Comparison of ENCODE assay signal across 11 cellular contexts in the genomic region with DNA sequence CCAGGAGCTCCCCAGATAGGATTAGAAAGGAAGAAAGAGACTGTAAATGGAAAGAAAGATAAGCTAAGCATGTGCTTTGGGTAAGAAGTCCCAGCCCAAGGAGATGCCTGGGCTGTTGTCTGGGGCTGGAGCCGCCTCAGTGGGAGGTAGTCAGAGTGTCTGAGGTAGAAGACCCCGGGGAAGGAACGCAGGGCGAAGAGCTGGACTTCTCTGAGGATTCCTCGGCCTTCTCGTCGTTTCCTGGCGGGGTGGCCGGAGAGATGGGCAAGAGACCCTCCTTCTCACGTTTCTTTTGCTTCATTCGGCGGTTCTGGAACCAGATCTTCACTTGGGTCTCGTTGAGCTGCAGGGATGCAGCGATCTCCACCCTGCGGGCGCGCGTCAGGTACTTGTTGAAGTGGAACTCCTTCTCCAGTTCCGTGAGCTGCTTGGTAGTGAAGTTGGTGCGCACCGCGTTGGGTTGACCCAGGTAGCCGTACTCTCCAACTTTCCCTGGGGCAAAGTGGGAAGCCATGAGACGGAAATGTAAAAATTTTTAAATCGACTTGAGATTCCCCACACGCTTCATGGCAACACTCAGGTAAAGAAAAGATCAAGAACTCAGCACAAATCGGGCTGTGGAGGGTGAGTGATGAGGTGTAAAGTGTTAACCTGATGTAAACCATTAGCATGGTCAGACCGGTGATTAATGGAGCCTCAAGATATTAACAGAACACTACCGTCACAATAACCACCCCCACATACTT. TPM values are rescaled to one million over a fixed set of nuclear protein-coding genes. Genes with fewer than 3 reads are reported as not detected.
A peak's percentile ranks its signal among the peaks of the same experiment; 100 is the strongest.
DNase-seq lines count a peak whose midpoint lies in the region; ATAC-seq and TF ChIP-seq lines count a peak whose summit lies in the region.
"Had no signal": no experiment of that assay in that cellular context is flagged by ENCODE, and none has a peak within 500 bp of the region (broad histone marks: within the 10 kb centered on the region; RNA-seq: fewer than 3 reads in every experiment).

No MANE protein-coding gene starts in this region.

- H3K9ac ChIP-seq in KMS-11 (no peak overlapping the region), neural progenitor cell (no peak overlapping the region)

- peak overlapping the region; percentile 90 to 96 (median 93) for H3K4me3 Mint-ChIP-seq in CD8-positive, alpha-beta memory T cell
- peak overlapping the region; percentile 91 for H3K4me3 Mint-ChIP-seq in endothelial cell (ENCODE audit: unreplicated experiment)
- H3K4me3 Mint-ChIP-seq in neural progenitor cell = no peak overlapping the region

- H3K27me3 ChIP-seq in CD8-positive, alpha-beta memory T cell (ENCODE audit: insufficient read depth, low read length, poor library complexity, severe bottlenecking) = peaks cover 8% of the 10 kb centered on the region
- H3K27me3 ChIP-seq in KMS-11 (ENCODE audit: insufficient read depth, low read depth) (no peaks in the 10 kb centered on the region), neural progenitor cell (peaks cover 100% of the 10 kb centered on the region), dorsolateral prefrontal cortex (peaks cover 22 to 100% (median 99%) of the 10 kb centered on the region in 45 donors)

- intact Hi-C loops in dorsolateral prefrontal cortex (cut with DNase I) = no loop called here

- H4K20me1 ChIP-seq in KMS-11 (ENCODE audit: insufficient read depth) (no peaks in the 10 kb centered on the region), neural progenitor cell (ENCODE audit: low read depth) (peaks cover 78% of the 10 kb centered on the region)

- no peaks in the 10 kb centered on the region for H3K9me3 ChIP-seq in CD8-positive, alpha-beta memory T cell (ENCODE audit: low read length)
- no peaks in the 10 kb centered on the region for H3K9me3 ChIP-seq in neural progenitor cell (ENCODE audit: low read depth)

- peak overlapping the region; percentile 39; the same call in 1 of the 2 replicates for H3K4me2 ChIP-seq in KMS-11
- no peak overlapping the region for H3K4me2 ChIP-seq in neural progenitor cell
- H3K4me2 ChIP-seq: PC-9 had no signal

- TF ChIP-seq CTCF in KMS-11 (conservative IDR thresholded peaks at IDR 0.05; ENCODE audit: low read depth, low read length) = no peak
- no peak for TF ChIP-seq CTCF in endothelial cell (IDR thresholded peaks at IDR 0.05; ENCODE audit: unreplicated experiment)
- no peak for TF ChIP-seq CTCF in neural progenitor cell (IDR thresholded peaks at IDR 0.05)
- TF ChIP-seq CTCF in dorsolateral prefrontal cortex (IDR thresholded peaks at IDR 0.05 in 54 of 56, conservative IDR thresholded peaks at IDR 0.05 in 2 of 56; ENCODE audit: low read depth in 1 of 56, partially characterized antibody in 56 of 56) = no peak

- peaks cover 19% of the 10 kb centered on the region for H3K4me1 ChIP-seq in CD8-positive, alpha-beta memory T cell (ENCODE audit: insufficient read depth, low read length)
- H3K4me1 ChIP-seq in KMS-11 (ENCODE audit: low read depth, poor library complexity, severe bottlenecking) (peaks cover 7% of the 10 kb centered on the region), neural progenitor cell (peaks cover 11% of the 10 kb centered on the region)

- H3K36me3 Mint-ChIP-seq in CD8-positive, alpha-beta memory T cell = peaks cover 0 to 9% (median 0%) of the 10 kb centered on the region in 3 donors
- H3K36me3 Mint-ChIP-seq in endothelial cell (ENCODE audit: low read depth, unreplicated experiment) (peaks cover 6% of the 10 kb centered on the region), neural progenitor cell (no peaks in the 10 kb centered on the region)

- no peaks in the 10 kb centered on the region for H3K9me3 Mint-ChIP-seq in CD8-positive, alpha-beta memory T cell
- H3K9me3 Mint-ChIP-seq in endothelial cell (ENCODE audit: unreplicated experiment) = no peaks in the 10 kb centered on the region
- H3K9me3 Mint-ChIP-seq in neural progenitor cell = peaks cover 9% of the 10 kb centered on the region

- H3K79me2 ChIP-seq in KMS-11 (ENCODE audit: insufficient read depth, low read depth) = peaks cover 16% of the 10 kb centered on the region
- H3K79me2 ChIP-seq in neural progenitor cell (ENCODE audit: low read depth) = no peaks in the 10 kb centered on the region

- no peak for DNase-seq in CD8-positive, alpha-beta memory T cell
- DNase-seq in endothelial cell (ENCODE audit: low spot score) (no peak), neural progenitor cell (ENCODE audit: low spot score) (peak; percentile 30), midbrain (lab: John Stamatoyannopoulos, UW) (no peak), dorsolateral prefrontal cortex (no peak)
- DNase-seq in stimulated activated CD4-positive, alpha-beta T cell treated with anti-CD3 and anti-CD28 coated beads, Interleukin-4, amount 100 ng/mL, for 24 hours = no peak
- DNase-seq: occipital lobe, PC-9, T-helper 9 cell had no signal

- POLR2A ChIA-PET in CD8-positive, alpha-beta memory T cell (lab: Charles Lee) = no interaction called here

- H3K27ac ChIP-seq in CD8-positive, alpha-beta memory T cell (ENCODE audit: low read depth, low read length) = no peak overlapping the region
- H3K27ac ChIP-seq in KMS-11 (no peak overlapping the region), neural progenitor cell (no peak overlapping the region), dorsolateral prefrontal cortex (no peak overlapping the region)
- H3K27ac ChIP-seq: PC-9 had no signal

- H3K27ac Mint-ChIP-seq in CD8-positive, alpha-beta memory T cell = peak overlapping the region in 3 of 8 donors; percentile 25 to 88 (median 76)
- H3K27ac Mint-ChIP-seq in endothelial cell (ENCODE audit: unreplicated experiment) (no peak overlapping the region), neural progenitor cell (no peak overlapping the region)

- peaks cover 26 to 38% (median 36%) of the 10 kb centered on the region in 3 donors for H3K4me1 Mint-ChIP-seq in CD8-positive, alpha-beta memory T cell
- H3K4me1 Mint-ChIP-seq in endothelial cell (ENCODE audit: unreplicated experiment) (peaks cover 52% of the 10 kb centered on the region), neural progenitor cell (peaks cover 10% of the 10 kb centered on the region)

- no peak for ATAC-seq in HG03457 (IDR thresholded peaks at IDR 0.05; ENCODE audit: unreplicated experiment)

- H3K36me3 ChIP-seq in CD8-positive, alpha-beta memory T cell (ENCODE audit: insufficient read depth, low read length) = no peaks in the 10 kb centered on the region
- H3K36me3 ChIP-seq in KMS-11 (ENCODE audit: insufficient read depth) (no peaks in the 10 kb centered on the region), neural progenitor cell (no peaks in the 10 kb centered on the region)

- H3K4me3 ChIP-seq in CD8-positive, alpha-beta memory T cell (ENCODE audit: low read length) = no peak overlapping the region
- H3K4me3 ChIP-seq in KMS-11 (IDR thresholded peaks at IDR 0.05; ENCODE audit: insufficient read depth, low read depth, low read length) (no peak overlapping the region), neural progenitor cell (no peak overlapping the region), dorsolateral prefrontal cortex (no peak overlapping the region)
- H3K4me3 ChIP-seq: PC-9 had no signal

- H3K27me3 Mint-ChIP-seq in CD8-positive, alpha-beta memory T cell = peaks cover 26 to 65% of the 10 kb centered on the region in 2 donors
- H3K27me3 Mint-ChIP-seq in endothelial cell (ENCODE audit: unreplicated experiment) (peaks cover 44% of the 10 kb centered on the region), neural progenitor cell (ENCODE audit: insufficient read depth, low read depth) (peaks cover 94% of the 10 kb centered on the region)

- no peak overlapping the region for H2AFZ ChIP-seq in KMS-11 (ENCODE audit: low read depth)
- H2AFZ ChIP-seq in neural progenitor cell (replicated peaks) = no peak overlapping the region
- H2AFZ ChIP-seq: PC-9 had no signal

- CTCF ChIA-PET in CD8-positive, alpha-beta memory T cell (lab: Charles Lee) = interaction anchor here (1.0 to 1.3 kb wide), 2 partner anchors 56 to 1202 kb away, joined by 3 read pairs; no protein-coding TSS in a partner anchor

- H3F3A ChIP-seq in neural progenitor cell (ENCODE audit: low read depth) = peaks cover 9% of the 10 kb centered on the region

RNA-seq across cellular contexts. Expression of gene HOXA1, which starts 1.3 kb away (rescaled TPM):
- under 1 TPM; 0.31 to 0.38 TPM for total RNA-seq in CD8-positive, alpha-beta memory T cell
- polyA plus RNA-seq in CD8-positive, alpha-beta memory T cell = 0.75 TPM
- total RNA-seq in endothelial cell (ENCODE audit: unreplicated experiment) (3.5 TPM), neural progenitor cell (ENCODE audit: low replicate concordance) (not detected in 2 replicates), dorsolateral prefrontal cortex (under 1 TPM in 2 of 120 experiments, not detected in 118; 0.21 to 0.27 TPM)
- total RNA-seq: occipital lobe had no signal

RNA-seq across cellular contexts. Expression of gene HOXA2, which starts 8.0 kb away (rescaled TPM):
- total RNA-seq in CD8-positive, alpha-beta memory T cell = not detected
- not detected for polyA plus RNA-seq in CD8-positive, alpha-beta memory T cell
- total RNA-seq in endothelial cell (ENCODE audit: unreplicated experiment) = 1.1 TPM
- not detected in 2 replicates for total RNA-seq in neural progenitor cell (ENCODE audit: low replicate concordance)
- total RNA-seq in dorsolateral prefrontal cortex = not detected
- total RNA-seq: occipital lobe had no signal

RNA-seq across cellular contexts. Expression of gene HOXA4, which starts 36.1 kb away (rescaled TPM):
- total RNA-seq in CD8-positive, alpha-beta memory T cell = under 1 TPM in 1 of 2 experiments, not detected in 1; 0.11 TPM
- 0.20 TPM for polyA plus RNA-seq in CD8-positive, alpha-beta memory T cell
- total RNA-seq in endothelial cell (ENCODE audit: unreplicated experiment) (0.31 TPM), neural progenitor cell (ENCODE audit: low replicate concordance) (not detected in 2 replicates), dorsolateral prefrontal cortex (under 1 TPM in 2 of 120 experiments, not detected in 118; 0.38 to 0.66 TPM)
- total RNA-seq: occipital lobe, PC-9 had no signal

RNA-seq across cellular contexts. Expression of gene HOXA5, which starts 49.0 kb away (rescaled TPM):
- total RNA-seq in CD8-positive, alpha-beta memory T cell = not detected
- not detected for polyA plus RNA-seq in CD8-positive, alpha-beta memory T cell
- 0.59 TPM for total RNA-seq in endothelial cell (ENCODE audit: unreplicated experiment)
- not detected in 2 replicates for total RNA-seq in neural progenitor cell (ENCODE audit: low replicate concordance)
- 1 to 10 TPM in 1 of 120 experiments, under 1 TPM in 1, not detected in 118; 0.35 to 1.8 TPM for total RNA-seq in dorsolateral prefrontal cortex
- total RNA-seq: occipital lobe had no signal

RNA-seq across cellular contexts. Expression of gene HOXA6, which starts 53.1 kb away (rescaled TPM):
- total RNA-seq in CD8-positive, alpha-beta memory T cell = not detected
- not detected for polyA plus RNA-seq in CD8-positive, alpha-beta memory T cell
- total RNA-seq in endothelial cell (ENCODE audit: unreplicated experiment) (not detected), neural progenitor cell (ENCODE audit: low replicate concordance) (not detected in 2 replicates), dorsolateral prefrontal cortex (not detected)
- total RNA-seq: occipital lobe had no signal
